In the genomic region with DNA sequence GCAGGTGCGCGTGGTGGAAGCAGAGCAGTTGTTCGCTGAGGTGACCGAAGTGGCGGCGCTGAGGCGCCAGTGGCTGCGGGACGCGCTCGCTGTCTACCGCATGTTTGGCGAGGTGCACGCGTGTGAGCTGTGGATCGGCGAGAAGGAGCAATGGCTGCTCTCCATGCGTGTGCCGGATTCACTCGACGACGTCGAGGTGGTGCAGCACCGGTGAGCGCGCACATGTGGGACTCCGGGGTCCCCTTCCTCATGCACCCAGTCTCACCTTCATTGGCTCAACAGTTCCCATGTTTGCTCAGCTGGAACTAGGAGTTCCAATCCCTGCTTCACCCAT, we compare ENCODE assay signal across 21 cellular contexts. TPM values are rescaled to one million over a fixed set of nuclear protein-coding genes. Genes with fewer than 3 reads are reported as not detected.
DNase-seq lines count a peak whose midpoint lies in the region; ATAC-seq, FAIRE-seq and TF ChIP-seq lines count a peak whose summit lies in the region.
"Had no signal": no experiment of that assay in that cellular context is flagged by ENCODE, and none has a peak within 500 bp of the region (broad histone marks: within the 10 kb centered on the region; RNA-seq: fewer than 3 reads in every experiment).

No MANE protein-coding gene starts in this region.

- H2AFZ ChIP-seq in K562 (ENCODE audit: low read depth, low read length) (no peak overlapping the region), neural cell (ENCODE audit: low read depth, low read length) (no peak overlapping the region)
- H2AFZ ChIP-seq: PC-9 had no signal

- TF ChIP-seq RAD21 in K562 (CRISPR knock-in tag; conservative IDR thresholded peaks at IDR 0.05 in 1 of 2, IDR thresholded peaks at IDR 0.05 in 1 of 2) (no peak), neural cell (conservative IDR thresholded peaks at IDR 0.05) (no peak)

- H3K27ac ChIP-seq in left ventricle myocardium inferior (replicated peaks) (no peak overlapping the region), K562 (ENCODE audit: extremely low read depth, low read depth, low read length) (no peak overlapping the region), neural cell (ENCODE audit: low read length) (no peak overlapping the region), Peyer's patch (no peak overlapping the region)
- no peak overlapping the region for H3K27ac ChIP-seq in CD4-positive, alpha-beta T cell (ENCODE audit: low read depth, low read length)
- H3K27ac ChIP-seq: C4-2B, HL-60, KMS-11, PC-9 had no signal

- no peak for DNase-seq in left ventricle myocardium inferior
- DNase-seq in left ventricle myocardium superior, result no peak
- no peak for DNase-seq in K562 (ENCODE audit: extremely low read depth in 1 of 4, low spot score in 3 of 4)
- DNase-seq in CD4-positive, alpha-beta T cell, result no peak
- no peak for DNase-seq in Peyer's patch
- no peak for DNase-seq in NCI-H1694 treated with DMSO at 0.1 percent for 48 hours (lab: John Stamatoyannopoulos, UW)
- DNase-seq: COR-L47, DMS153, EL, HCEC 1CT, NCI-H187 treated with DMSO at 0.1 percent for 48 hours, NCI-H446 treated with DMSO at 0.1 percent for 48 hours, NCI-H774, PC-9 had no signal

- H3K36me3 Mint-ChIP-seq in CD4-positive, alpha-beta T cell (ENCODE audit: low read depth), result no peaks in the 10 kb centered on the region

- CTCF ChIA-PET in K562 (lab: Yijun Ruan, JAX; ENCODE audit: low intra/inter-chr PET ratio), result no interaction called here
- CTCF ChIA-PET in CD4-positive, alpha-beta T cell (lab: Charles Lee), result interaction anchor here (0.6 kb wide), 1 partner anchor 514 kb away, joined by 3 read pairs; no protein-coding TSS in a partner anchor

- TF ChIP-seq EP300 in K562 (IDR thresholded peaks at IDR 0.05; ENCODE audit: low read length) (no peak), neural cell (conservative IDR thresholded peaks at IDR 0.05; ENCODE audit: poor library complexity, severe bottlenecking) (no peak)

- no peaks in the 10 kb centered on the region for H3K36me3 ChIP-seq in left ventricle myocardium inferior
- no peaks in the 10 kb centered on the region for H3K36me3 ChIP-seq in K562 (ENCODE audit: control insufficient read depth, insufficient read depth, low read length)
- H3K36me3 ChIP-seq in neural cell (ENCODE audit: insufficient read depth, low read length), result no peaks in the 10 kb centered on the region
- no peaks in the 10 kb centered on the region for H3K36me3 ChIP-seq in Peyer's patch
- H3K36me3 ChIP-seq: MG63 had no signal

- ATAC-seq in left ventricle myocardium superior (no peak), K562 (no peak), GM21529 (IDR thresholded peaks at IDR 0.05; ENCODE audit: unreplicated experiment) (no peak)
- no peak for ATAC-seq in CD4-positive, alpha-beta T cell (ENCODE audit: poor library complexity)

- POLR2A ChIA-PET in K562 (lab: Yijun Ruan, JAX), result interaction anchor here (0.9 kb wide), 1 partner anchor 8 kb away, joined by 3 read pairs; no protein-coding TSS in a partner anchor
- POLR2A ChIA-PET in CD4-positive, alpha-beta T cell (lab: Charles Lee), result no interaction called here

- 93% methylated on average over 11 of the region's 27 CpGs for WGBS in K562 (ENCODE audit: insufficient coverage, low coverage, missing lambda C conversion rate)

- H3K4me2 ChIP-seq in K562 (ENCODE audit: insufficient read depth, low read length) (no peak overlapping the region), neural cell (ENCODE audit: low read length) (no peak overlapping the region)
- H3K4me2 ChIP-seq: KMS-11, PC-9 had no signal

- H3K27me3 ChIP-seq in left ventricle myocardium inferior (ENCODE audit: low read depth) (peaks cover 61% of the 10 kb centered on the region), K562 (ENCODE audit: control insufficient read depth in 2 of 2, insufficient read depth in 2 of 2, low read length in 2 of 2) (no peaks in the 10 kb centered on the region), neural cell (ENCODE audit: insufficient read depth, low read depth, low read length) (peaks cover 50% of the 10 kb centered on the region), Peyer's patch (peaks cover 0 to 21% of the 10 kb centered on the region in 2 donors)
- H3K27me3 ChIP-seq in CD4-positive, alpha-beta T cell (ENCODE audit: control insufficient read depth, insufficient read depth, low read length), result peaks cover 34% of the 10 kb centered on the region

- H3K4me1 Mint-ChIP-seq in CD4-positive, alpha-beta T cell (ENCODE audit: low read depth), result peaks cover 5% of the 10 kb centered on the region

- no peak for TF ChIP-seq CTCF in left ventricle myocardium inferior (IDR thresholded peaks at IDR 0.05; ENCODE audit: borderline replicate concordance)
- TF ChIP-seq CTCF in K562 (IDR thresholded peaks at IDR 0.05 in 2 of 3, conservative IDR thresholded peaks at IDR 0.05 in 1 of 3; ENCODE audit: insufficient read depth in 2 of 3, low read depth in 1 of 3, low read length in 3 of 3), result no peak
- TF ChIP-seq CTCF in neural cell (IDR thresholded peaks at IDR 0.05; ENCODE audit: poor library complexity, severe bottlenecking), result no peak
- TF ChIP-seq CTCF in CD4-positive, alpha-beta T cell (IDR thresholded peaks at IDR 0.05), result no peak
- no peak for TF ChIP-seq CTCF in Peyer's patch (IDR thresholded peaks at IDR 0.05)

- no peak overlapping the region for H3K4me3 Mint-ChIP-seq in CD4-positive, alpha-beta T cell

- intact Hi-C loops in left ventricle myocardium inferior (cut with micrococcal nuclease) (no loop called here), left ventricle myocardium superior (cut with micrococcal nuclease) (no loop called here), K562 (cut with micrococcal nuclease) (no loop called here)
- intact Hi-C loops in CD4-positive, alpha-beta T cell (cut with DNase I, micrococcal nuclease), result no loop called here

- H3K4me3 ChIP-seq in left ventricle myocardium inferior (peak overlapping the region; percentile 47), K562 (no peak overlapping the region), neural cell (ENCODE audit: low read length) (peak overlapping the region; percentile 58), Peyer's patch (no peak overlapping the region)
- H3K4me3 ChIP-seq: MG63, PC-9 had no signal

- H3K79me2 ChIP-seq in K562 (ENCODE audit: control insufficient read depth, insufficient read depth, low read length) (no peaks in the 10 kb centered on the region), neural cell (replicated peaks; ENCODE audit: insufficient read depth, low read length) (no peaks in the 10 kb centered on the region)

- no peaks in the 10 kb centered on the region for H3K9me3 Mint-ChIP-seq in CD4-positive, alpha-beta T cell

- TF ChIP-seq POLR2A in K562 (conservative IDR thresholded peaks at IDR 0.05) (no peak), Peyer's patch (IDR thresholded peaks at IDR 0.05) (no peak)

- no peaks in the 10 kb centered on the region for H3K9me1 ChIP-seq in K562 (ENCODE audit: control insufficient read depth, insufficient read depth, low read length)

- BruUV-seq in K562 (replicated peaks; lab: Mats Ljungman, UMichigan), result no TSS peak

- peaks cover 10% of the 10 kb centered on the region for H3K4me1 ChIP-seq in left ventricle myocardium inferior
- H3K4me1 ChIP-seq in K562 (replicated peaks in 1 of 2; ENCODE audit: control insufficient read depth in 2 of 2, insufficient read depth in 2 of 2, low read length in 2 of 2), result peaks cover 4 to 10% of the 10 kb centered on the region in 2 experiments; a peak in 3 of 5 replicates
- peaks cover 0 to 10% (median 0%) of the 10 kb centered on the region in 4 donors for H3K4me1 ChIP-seq in Peyer's patch

- H3F3A ChIP-seq in neural cell (ENCODE audit: insufficient read depth, low read length, poor library complexity, severe bottlenecking), result no peaks in the 10 kb centered on the region

- H3K9me3 ChIP-seq in left ventricle myocardium inferior (replicated peaks) (no peaks in the 10 kb centered on the region), K562 (replicated peaks; ENCODE audit: control insufficient read depth, insufficient read depth, low read depth, low read length) (no peaks in the 10 kb centered on the region), neural cell (ENCODE audit: low read length) (peaks cover 3% of the 10 kb centered on the region), Peyer's patch (no peaks in the 10 kb centered on the region)
- no peaks in the 10 kb centered on the region for H3K9me3 ChIP-seq in CD4-positive, alpha-beta T cell (ENCODE audit: control insufficient read depth, low read length)
- H3K9me3 ChIP-seq: MG63 had no signal

- H3K27ac Mint-ChIP-seq in CD4-positive, alpha-beta T cell, result no peak overlapping the region

- H3K27me3 Mint-ChIP-seq in CD4-positive, alpha-beta T cell, result peaks cover 64% of the 10 kb centered on the region

- in situ Hi-C loops in K562 (cut with MboI), result no loop called here

- FAIRE-seq in K562 (lab: Jason Lieb, UNC), result no peak
- FAIRE-seq: A204.1 had no signal

- H3K9ac ChIP-seq in K562 (ENCODE audit: insufficient read depth in 1 of 2, low read depth in 2 of 2, low read length in 2 of 2) (no peak overlapping the region), neural cell (ENCODE audit: low read length) (no peak overlapping the region)
- H3K9ac ChIP-seq: KMS-11 had no signal

- H3K9me2 ChIP-seq in neural cell (ENCODE audit: insufficient read depth, low read length), result no peaks in the 10 kb centered on the region

- no peaks in the 10 kb centered on the region for H4K20me1 ChIP-seq in K562 (replicated peaks; ENCODE audit: control insufficient read depth, insufficient read depth, low read length)
- no peaks in the 10 kb centered on the region for H4K20me1 ChIP-seq in neural cell (ENCODE audit: insufficient read depth)

RNA-seq across cellular contexts. Expression of gene SPTBN4, which starts 46.5 kb away (rescaled TPM):
- total RNA-seq in left ventricle myocardium inferior (6.1 TPM), left ventricle myocardium superior (4.8 TPM), K562 (2014; rRNA removed) (0.86 and 2.0 TPM in 2 replicates), K562 (2014; rRNA removed; fragmentation: Illumina TruSeq; extraction: Trizol) (0.16 and 0.47 TPM in 2 replicates), K562 (2015; rRNA removed; fragmentation: Illumina TruSeq; extraction: Trizol) (0.83 and 1.3 TPM in 2 replicates), K562 (2021) (1.5 and 1.6 TPM in 2 replicates), Peyer's patch (1 to 10 TPM in 2 of 4 donors, under 1 TPM in 2; 0.18 to 6.6 (median 2.0) TPM)
- total RNA-seq in K562 (2011; cell fraction: chromatin; rRNA removed; ENCODE audit: low replicate concordance), result 5.7 and 11.0 TPM in 2 replicates
- total RNA-seq in K562 (2011; cell fraction: nucleolus; rRNA removed), result 3.8 and 4.5 TPM in 2 replicates
- 5.3 and 6.9 TPM in 2 replicates for total RNA-seq in K562 (2011; cell fraction: nucleoplasm; rRNA removed)
- polyA plus RNA-seq in K562 (2011; rRNA removed) (1.2 and 1.3 TPM in 2 replicates), K562 (2014; fragmentation: Illumina TruSeq; extraction: Trizol) (0.51 and 0.70 TPM in 2 replicates), K562 (2014; fragmentation: Nextera tagmentation; extraction: Ambion mirVana) (under 1 TPM; 0.01 to 0.10 TPM), K562 (2014; rRNA removed) (1.2 and 1.3 TPM in 2 replicates), neural cell (10.4 and 12.7 TPM in 2 replicates)
- 0.94 and 1.8 TPM in 2 replicates for polyA plus RNA-seq in K562 (2011; cell fraction: cytosol; rRNA removed)
- 2.6 and 3.5 TPM in 2 replicates for polyA plus RNA-seq in K562 (2011; cell fraction: nucleus; rRNA removed)
- 1.7 and 1.9 TPM in 2 replicates for polyA plus RNA-seq in K562 (2012)
- 1.1 and 1.5 TPM in 2 replicates for polyA minus RNA-seq in K562 (2011; rRNA and poly(A)+ RNA removed)
- 0.38 and 0.46 TPM in 2 replicates for polyA minus RNA-seq in K562 (2011; cell fraction: cytosol; rRNA and poly(A)+ RNA removed)
- polyA minus RNA-seq in K562 (2011; cell fraction: nucleus; rRNA and poly(A)+ RNA removed), result 0.81 and 1.4 TPM in 2 replicates
- polyA minus RNA-seq in neural cell, result 9.6 and 10.2 TPM in 2 replicates
- under 1 TPM; 0.59 to 0.88 TPM for total RNA-seq in CD4-positive, alpha-beta T cell

RNA-seq across cellular contexts. Expression of gene BLVRB, which starts 47.8 kb away (rescaled TPM):
- total RNA-seq in left ventricle myocardium inferior, result 91.3 TPM
- total RNA-seq in left ventricle myocardium superior, result 120 TPM
- 26.9 and 65.0 TPM in 2 replicates for total RNA-seq in K562 (2011; cell fraction: chromatin; rRNA removed; ENCODE audit: low replicate concordance)
- total RNA-seq in K562 (2011; cell fraction: nucleolus; rRNA removed), result 107 and 125 TPM in 2 replicates
- 74.7 and 75.7 TPM in 2 replicates for total RNA-seq in K562 (2011; cell fraction: nucleoplasm; rRNA removed)
- total RNA-seq in K562 (2014; rRNA removed), result 749 and 813 TPM in 2 replicates
- total RNA-seq in K562 (2014; rRNA removed; fragmentation: Illumina TruSeq; extraction: Trizol), result 110 and 229 TPM in 2 replicates
- 331 and 332 TPM in 2 replicates for total RNA-seq in K562 (2015; rRNA removed; fragmentation: Illumina TruSeq; extraction: Trizol)
- 457 and 476 TPM in 2 replicates for total RNA-seq in K562 (2021)
- polyA plus RNA-seq in K562 (2011; rRNA removed), result 368 and 461 TPM in 2 replicates
- polyA plus RNA-seq in K562 (2011; cell fraction: cytosol; rRNA removed), result 836 and 2,229 TPM in 2 replicates
- 252 and 288 TPM in 2 replicates for polyA plus RNA-seq in K562 (2011; cell fraction: nucleus; rRNA removed)
- polyA plus RNA-seq in K562 (2012), result 416 and 585 TPM in 2 replicates
- polyA plus RNA-seq in K562 (2014; fragmentation: Illumina TruSeq; extraction: Trizol), result 260 and 428 TPM in 2 replicates
- 100 to 1,000 TPM in 1 of 2 experiments, 10 to 100 TPM in 1; 81.1 to 184 TPM for polyA plus RNA-seq in K562 (2014; fragmentation: Nextera tagmentation; extraction: Ambion mirVana)
- 634 and 677 TPM in 2 replicates for polyA plus RNA-seq in K562 (2014; rRNA removed)
- polyA minus RNA-seq in K562 (2011; rRNA and poly(A)+ RNA removed), result 85.4 and 138 TPM in 2 replicates
- 198 and 225 TPM in 2 replicates for polyA minus RNA-seq in K562 (2011; cell fraction: cytosol; rRNA and poly(A)+ RNA removed)
- 34.6 and 38.7 TPM in 2 replicates for polyA minus RNA-seq in K562 (2011; cell fraction: nucleus; rRNA and poly(A)+ RNA removed)
- polyA plus RNA-seq in neural cell, result 5.0 and 9.9 TPM in 2 replicates
- 2.2 TPM in 2 replicates for polyA minus RNA-seq in neural cell
- 1 to 10 TPM; 4.3 to 5.2 TPM for total RNA-seq in CD4-positive, alpha-beta T cell
- 100 to 1,000 TPM; 148 to 277 (median 218) TPM for total RNA-seq in Peyer's patch

Comparison
In these comparisons a context has a peak if more than half of its experiments do, and no peak if none do; other contexts are left out.
1. H3K4me3 ChIP-seq: peak in left ventricle myocardium inferior (single experiment) and neural cell (single experiment); none in K562 (single experiment) and Peyer's patch (0 of 4).
2. RNA of gene BLVRB, which starts 47.8 kb away (total RNA-seq): 26.9 to 813 TPM in K562, 148 to 277 TPM in Peyer's patch, 120 TPM in left ventricle myocardium superior (single experiment) and 91.3 TPM in left ventricle myocardium inferior (single experiment); 4.3 to 5.2 TPM in CD4-positive, alpha-beta T cell; every median in the first group is over 4 times any median in the second.